8 cellular contexts compared by ENCODE assay signal in the genomic region with DNA sequence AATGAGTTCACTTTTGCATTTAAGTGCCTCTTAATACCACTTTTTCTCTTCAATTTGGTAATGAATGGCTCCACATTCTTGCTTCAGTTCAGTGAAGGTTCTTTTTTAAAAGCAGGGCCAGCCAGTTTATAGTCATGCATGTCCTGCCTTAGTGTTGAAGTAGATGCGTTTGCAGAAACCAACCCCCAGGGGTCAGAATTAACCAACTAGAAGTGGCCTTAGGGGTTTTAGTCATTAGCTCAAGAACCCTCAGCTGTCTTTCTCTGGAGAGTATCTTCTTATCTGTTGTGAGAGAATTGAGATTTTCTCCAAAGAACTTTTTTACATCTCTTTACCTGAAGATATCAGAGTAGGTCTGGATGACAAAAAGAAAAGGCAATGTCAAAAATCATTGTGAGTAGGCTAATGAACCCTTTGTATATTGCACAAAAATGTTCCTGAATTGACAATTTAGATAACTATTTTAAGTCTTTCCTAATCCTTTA.
DNase-seq lines count a peak whose midpoint lies in the region; ATAC-seq and TF ChIP-seq lines count a peak whose summit lies in the region.

No MANE protein-coding gene starts in this region.

- POLR2A ChIA-PET in activated CD4-positive, alpha-beta T cell treated with anti-CD3 and anti-CD28 coated beads, Interleukin-2, amount 10 ng/mL, durations not matched to agents 7 days and 5 days (lab: Charles Lee) = no interaction called here

- no peak overlapping the region for H3K4me3 Mint-ChIP-seq in activated T-cell treated with anti-CD3 and anti-CD28 coated beads, Interleukin-2, amount 50 U/mL, for 24 hours
- H3K4me3 Mint-ChIP-seq in activated CD4-positive, alpha-beta T cell treated with anti-CD3 and anti-CD28 coated beads, Interleukin-2, amount 10 ng/mL, durations not matched to agents 7 days and 5 days = no peak overlapping the region

- no peak overlapping the region for H2AFZ ChIP-seq in osteoblast (ENCODE audit: low read length)

- ATAC-seq in HG03280 (IDR thresholded peaks at IDR 0.05; ENCODE audit: unreplicated experiment) (peak; percentile 59), HG02884 (IDR thresholded peaks at IDR 0.05; ENCODE audit: unreplicated experiment) (no peak)

- H3K4me3 ChIP-seq in osteoblast (ENCODE audit: insufficient read depth, low read length) = no peak overlapping the region

- H3K36me3 ChIP-seq in osteoblast (ENCODE audit: insufficient read depth, low read length) = no peaks in the 10 kb centered on the region

- TF ChIP-seq CTCF in osteoblast (IDR thresholded peaks at IDR 0.05; ENCODE audit: extremely low read depth, low read depth, low read length) = peak; percentile 61

- H3K27me3 ChIP-seq in osteoblast (ENCODE audit: insufficient read depth, low read length) = peaks cover 11% of the 10 kb centered on the region

- no peaks in the 10 kb centered on the region for H3K4me1 ChIP-seq in osteoblast (ENCODE audit: insufficient read depth, low read length)

- no peaks in the 10 kb centered on the region for H3K9me3 Mint-ChIP-seq in activated T-cell treated with anti-CD3 and anti-CD28 coated beads, Interleukin-2, amount 50 U/mL, for 24 hours
- H3K9me3 Mint-ChIP-seq in activated CD4-positive, alpha-beta T cell treated with anti-CD3 and anti-CD28 coated beads, Interleukin-2, amount 10 ng/mL, durations not matched to agents 7 days and 5 days = no peaks in the 10 kb centered on the region

- CTCF ChIA-PET in activated CD4-positive, alpha-beta T cell treated with anti-CD3 and anti-CD28 coated beads, Interleukin-2, amount 10 ng/mL, durations not matched to agents 7 days and 5 days (lab: Charles Lee) = no interaction called here

- DNase-seq in activated T-cell treated with anti-CD3 and anti-CD28 coated beads for 4 hours = peak; percentile 3
- DNase-seq in activated T-cell treated with anti-CD3 and anti-CD28 coated beads, Interleukin-2, amount 50 U/mL, for 24 hours = no peak
- DNase-seq in NCI-H446 treated with DMSO at 0.1 percent for 48 hours (lab: John Stamatoyannopoulos, UW) = peak; percentile 38
- peak; percentile 57 for DNase-seq in activated CD4-positive, alpha-beta T cell treated with anti-CD3 and anti-CD28 coated beads, Interleukin-2, amount 10 ng/mL, durations not matched to agents 7 days and 5 days
- DNase-seq in foreskin melanocyte = peak; percentile 78
- peak; percentile 57 for DNase-seq in osteoblast (ENCODE audit: insufficient read length, low spot score, missing footprints)

- no peaks in the 10 kb centered on the region for H4K20me1 ChIP-seq in osteoblast (ENCODE audit: insufficient read depth, low read length)

- H3K9me3 ChIP-seq in osteoblast (ENCODE audit: low read depth, low read length) = no peaks in the 10 kb centered on the region

- H3K27me3 Mint-ChIP-seq in activated T-cell treated with anti-CD3 and anti-CD28 coated beads, Interleukin-2, amount 50 U/mL, for 24 hours = peaks cover 4% of the 10 kb centered on the region
- H3K27me3 Mint-ChIP-seq in activated CD4-positive, alpha-beta T cell treated with anti-CD3 and anti-CD28 coated beads, Interleukin-2, amount 10 ng/mL, durations not matched to agents 7 days and 5 days = peaks cover 5% of the 10 kb centered on the region

- H3K27ac ChIP-seq in osteoblast (ENCODE audit: low read depth, low read length) = no peak overlapping the region

- H3K4me1 Mint-ChIP-seq in activated T-cell treated with anti-CD3 and anti-CD28 coated beads, Interleukin-2, amount 50 U/mL, for 24 hours (ENCODE audit: low read depth) = no peaks in the 10 kb centered on the region
- H3K4me1 Mint-ChIP-seq in activated CD4-positive, alpha-beta T cell treated with anti-CD3 and anti-CD28 coated beads, Interleukin-2, amount 10 ng/mL, durations not matched to agents 7 days and 5 days = no peaks in the 10 kb centered on the region

- H3K27ac Mint-ChIP-seq in activated T-cell treated with anti-CD3 and anti-CD28 coated beads, Interleukin-2, amount 50 U/mL, for 24 hours = no peak overlapping the region
- H3K27ac Mint-ChIP-seq in activated CD4-positive, alpha-beta T cell treated with anti-CD3 and anti-CD28 coated beads, Interleukin-2, amount 10 ng/mL, durations not matched to agents 7 days and 5 days = no peak overlapping the region

- H3K4me2 ChIP-seq in osteoblast (ENCODE audit: insufficient read depth, low read length) = no peak overlapping the region

- H3K36me3 Mint-ChIP-seq in activated T-cell treated with anti-CD3 and anti-CD28 coated beads, Interleukin-2, amount 50 U/mL, for 24 hours (ENCODE audit: low read depth) = no peaks in the 10 kb centered on the region
- no peaks in the 10 kb centered on the region for H3K36me3 Mint-ChIP-seq in activated CD4-positive, alpha-beta T cell treated with anti-CD3 and anti-CD28 coated beads, Interleukin-2, amount 10 ng/mL, durations not matched to agents 7 days and 5 days (ENCODE audit: low read depth)

- no peaks in the 10 kb centered on the region for H3K79me2 ChIP-seq in osteoblast (ENCODE audit: insufficient read depth, low read length)
